ENCODE assay signal across 28 cellular contexts in the genomic region with DNA sequence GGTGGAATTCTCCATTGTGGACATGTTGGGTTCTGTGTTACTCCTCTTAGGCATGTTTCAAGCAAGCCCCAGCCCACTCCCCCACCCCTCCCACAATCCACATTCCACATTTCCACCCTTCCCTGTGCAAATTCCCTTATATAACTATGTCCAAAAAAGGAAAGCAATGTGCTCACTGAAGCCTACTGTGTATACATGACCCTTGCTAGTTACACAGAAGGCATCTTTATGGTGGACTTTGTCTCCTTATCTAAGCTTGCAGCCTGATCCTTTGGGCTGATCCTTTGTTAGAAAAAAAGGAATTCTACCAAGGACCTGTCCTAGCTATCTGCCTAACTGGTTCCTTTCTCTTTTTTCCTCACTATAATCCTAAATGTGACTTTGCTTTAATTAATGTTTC.
"Had no signal": no experiment of that assay in that cellular context is flagged by ENCODE, and none has a peak within 500 bp of the region (broad histone marks: within the 10 kb centered on the region; RNA-seq: fewer than 3 reads in every experiment).

No MANE protein-coding gene starts in this region.

- H3K4me1 ChIP-seq: ascending aorta, Peyer's patch had no signal

- H3K27me3 Mint-ChIP-seq: activated B cell treated with CpG ODN at 0.5 μM for 24 hours; activated CD4-positive, alpha-beta T cell treated with anti-CD3 and anti-CD28 coated beads, Interleukin-2, amount 10 ng/mL, durations not matched to agents 24 days and 14 days; activated CD8-positive, alpha-beta memory T cell treated with anti-CD3 and anti-CD28 coated beads, Interleukin-2, amount 10 ng/mL, durations not matched to agents 7 days and 5 days; activated naive CD4-positive, alpha-beta T cell treated with anti-CD3 and anti-CD28 coated beads, Interleukin-2, amount 50 U/mL, for 24 hours; activated naive CD8-positive, alpha-beta T cell treated with anti-CD3 and anti-CD28 coated beads, Interleukin-2, amount 50 U/mL, for 24 hours; activated T-cell treated with anti-CD3 and anti-CD28 coated beads, Interleukin-2, amount 50 U/mL, for 24 hours; T-cell had no signal

- H3K9me3 Mint-ChIP-seq: activated B cell treated with CpG ODN at 0.5 μM for 24 hours; activated CD4-positive, alpha-beta T cell treated with anti-CD3 and anti-CD28 coated beads, Interleukin-2, amount 10 ng/mL, durations not matched to agents 24 days and 14 days; activated naive CD4-positive, alpha-beta T cell treated with anti-CD3 and anti-CD28 coated beads, Interleukin-2, amount 50 U/mL, for 24 hours; activated T-helper 1 cell treated with anti-CD3 and anti-CD28 coated beads, Interleukin-12 subunit alpha, Interleukin-12 subunit beta, Interleukin-2, Interleukin-4 antibody, amounts not matched to agents 30 ng/mL and 10 ng/mL and 1 ng/mL, durations not matched to agents 14 hours and 24 hours and 36 hours had no signal

- H3K36me3 ChIP-seq: ascending aorta, brain microvascular endothelial cell, cardiac muscle cell, Peyer's patch had no signal

- FAIRE-seq: TTC549 had no signal

- H3K27me3 ChIP-seq: ascending aorta, brain microvascular endothelial cell, cardiac muscle cell, Peyer's patch had no signal

- H3K36me3 Mint-ChIP-seq: activated CD8-positive, alpha-beta memory T cell treated with anti-CD3 and anti-CD28 coated beads, Interleukin-2, amount 10 ng/mL, durations not matched to agents 7 days and 5 days; activated naive CD4-positive, alpha-beta T cell treated with anti-CD3 and anti-CD28 coated beads, Interleukin-2, amount 50 U/mL, for 24 hours; T-cell had no signal

- H3K4me3 Mint-ChIP-seq: activated B cell treated with CpG ODN at 0.5 μM for 24 hours; activated CD4-positive, alpha-beta T cell treated with anti-CD3 and anti-CD28 coated beads, Interleukin-2, amount 10 ng/mL, durations not matched to agents 24 days and 14 days; activated CD8-positive, alpha-beta memory T cell treated with anti-CD3 and anti-CD28 coated beads, Interleukin-2, amount 10 ng/mL, durations not matched to agents 7 days and 5 days; activated naive CD4-positive, alpha-beta T cell treated with anti-CD3 and anti-CD28 coated beads, Interleukin-2, amount 50 U/mL, for 24 hours; activated naive CD8-positive, alpha-beta T cell treated with anti-CD3 and anti-CD28 coated beads, Interleukin-2, amount 50 U/mL, for 24 hours; activated T-cell treated with anti-CD3 and anti-CD28 coated beads, Interleukin-2, amount 50 U/mL, for 24 hours; activated T-helper 1 cell treated with anti-CD3 and anti-CD28 coated beads, Interleukin-12 subunit alpha, Interleukin-12 subunit beta, Interleukin-2, Interleukin-4 antibody, amounts not matched to agents 30 ng/mL and 10 ng/mL and 1 ng/mL, durations not matched to agents 14 hours and 24 hours and 36 hours; T-cell had no signal

- H3K27ac Mint-ChIP-seq: activated B cell treated with CpG ODN at 0.5 μM for 24 hours; activated CD4-positive, alpha-beta T cell treated with anti-CD3 and anti-CD28 coated beads, Interleukin-2, amount 10 ng/mL, durations not matched to agents 24 days and 14 days; activated CD8-positive, alpha-beta memory T cell treated with anti-CD3 and anti-CD28 coated beads, Interleukin-2, amount 10 ng/mL, durations not matched to agents 7 days and 5 days; activated naive CD4-positive, alpha-beta T cell treated with anti-CD3 and anti-CD28 coated beads, Interleukin-2, amount 50 U/mL, for 24 hours; activated naive CD8-positive, alpha-beta T cell treated with anti-CD3 and anti-CD28 coated beads, Interleukin-2, amount 50 U/mL, for 24 hours; activated T-cell treated with anti-CD3 and anti-CD28 coated beads, Interleukin-2, amount 50 U/mL, for 24 hours; activated T-helper 1 cell treated with anti-CD3 and anti-CD28 coated beads, Interleukin-12 subunit alpha, Interleukin-12 subunit beta, Interleukin-2, Interleukin-4 antibody, amounts not matched to agents 30 ng/mL and 10 ng/mL and 1 ng/mL, durations not matched to agents 14 hours and 24 hours and 36 hours; T-cell had no signal

- H3K4me3 ChIP-seq: ascending aorta, cardiac muscle cell, Peyer's patch had no signal

- H3K9me3 ChIP-seq: ascending aorta, Peyer's patch had no signal

- ATAC-seq: activated CD8-positive, alpha-beta memory T cell treated with anti-CD3 and anti-CD28 coated beads, Interleukin-2, amount 10 ng/mL, durations not matched to agents 7 days and 5 days; activated naive CD8-positive, alpha-beta T cell treated with anti-CD3 and anti-CD28 coated beads, Interleukin-2, amount 50 U/mL, for 24 hours; T-cell had no signal

- H3K4me1 Mint-ChIP-seq: activated B cell treated with CpG ODN at 0.5 μM for 24 hours; activated CD4-positive, alpha-beta T cell treated with anti-CD3 and anti-CD28 coated beads, Interleukin-2, amount 10 ng/mL, durations not matched to agents 24 days and 14 days; activated CD8-positive, alpha-beta memory T cell treated with anti-CD3 and anti-CD28 coated beads, Interleukin-2, amount 10 ng/mL, durations not matched to agents 7 days and 5 days; activated naive CD4-positive, alpha-beta T cell treated with anti-CD3 and anti-CD28 coated beads, Interleukin-2, amount 50 U/mL, for 24 hours; activated naive CD8-positive, alpha-beta T cell treated with anti-CD3 and anti-CD28 coated beads, Interleukin-2, amount 50 U/mL, for 24 hours; T-cell had no signal

- H3K27ac ChIP-seq: ascending aorta, brain microvascular endothelial cell, cardiac muscle cell, Peyer's patch had no signal

- DNase-seq: activated B cell treated with CpG ODN at 0.5 μM for 24 hours; activated CD4-positive, alpha-beta T cell treated with anti-CD3 and anti-CD28 coated beads for 1 hour; activated CD4-positive, alpha-beta T cell treated with anti-CD3 and anti-CD28 coated beads, Interleukin-2, amount 10 ng/mL, durations not matched to agents 24 days and 14 days; activated CD4-positive, alpha-beta T cell treated with anti-CD3 and anti-CD28 coated beads, Interleukin-2, amount 50 U/mL, for 48 hours; activated CD8-positive, alpha-beta memory T cell treated with anti-CD3 and anti-CD28 coated beads, Interleukin-2, amount 10 ng/mL, durations not matched to agents 7 days and 5 days; activated effector memory CD4-positive, alpha-beta T cell treated with Interleukin-2 at 50 U/mL for 16 hours; activated naive CD4-positive, alpha-beta T cell; activated naive CD8-positive, alpha-beta T cell treated with anti-CD3 and anti-CD28 coated beads, Interleukin-2, amount 50 U/mL, for 24 hours; activated T-cell treated with anti-CD3 and anti-CD28 coated beads, Interleukin-2, amount 50 U/mL, for 24 hours; amniotic stem cell; brain microvascular endothelial cell; Kasumi-1; KBM-7; NCI-H1105 treated with DMSO at 0.1 percent for 48 hours; NCI-H1436 treated with DMSO at 0.1 percent for 48 hours; NCI-H187; NCI-H2081; NCI-H446; Peyer's patch; SHP77 treated with DMSO at 0.1 percent for 48 hours; T-cell; T-helper 2 cell; T1000 had no signal
